In genomic region chr14:94014375-94014774, GRCh38 we compare ENCODE assay signal across 25 cellular contexts. TPM values are rescaled to one million over a fixed set of nuclear protein-coding genes. Genes with fewer than 3 reads are reported as not detected.
"Had no signal": no experiment of that assay in that cellular context is flagged by ENCODE, and none has a peak within 500 bp of the region (broad histone marks: within the 10 kb centered on the region; RNA-seq: fewer than 3 reads in every experiment).

No MANE protein-coding gene starts in this region.

- H3K27ac ChIP-seq: ascending aorta, cardiac muscle cell, Peyer's patch, RWPE1 had no signal

- H3K27me3 ChIP-seq: ascending aorta, cardiac muscle cell, Peyer's patch had no signal

- H3K4me3 ChIP-seq: ascending aorta, cardiac muscle cell, Peyer's patch had no signal

- ATAC-seq: PC-3 had no signal

- H3K36me3 ChIP-seq: ascending aorta, cardiac muscle cell, Peyer's patch had no signal

- H3K4me1 ChIP-seq: ascending aorta, Peyer's patch had no signal

- H3K9me3 ChIP-seq: ascending aorta, Peyer's patch had no signal

- DNase-seq: activated CD4-positive, alpha-beta T cell treated with anti-CD3 and anti-CD28 coated beads, Interleukin-2, amount 10 ng/mL, durations not matched to agents 24 days and 14 days; activated CD4-positive, alpha-beta T cell treated with anti-CD3 and anti-CD28 coated beads, Interleukin-2, amount 50 U/mL, for 4 hours; activated CD8-positive, alpha-beta memory T cell treated with anti-CD3 and anti-CD28 coated beads, Interleukin-2, amount 50 U/mL, for 48 hours; activated effector memory CD4-positive, alpha-beta T cell treated with Interleukin-2 at 50 U/mL for 16 hours; activated naive CD4-positive, alpha-beta T cell; activated naive CD8-positive, alpha-beta T cell treated with anti-CD3 and anti-CD28 coated beads, Interleukin-2, amount 10 ng/mL, durations not matched to agents 7 days and 5 days; activated T-cell treated with anti-CD3 and anti-CD28 coated beads, Interleukin-2, amount 50 U/mL, for 48 hours; amygdala; NCI-H1105 treated with DMSO at 0.1 percent for 48 hours; NCI-H1436; NCI-H1694; NCI-H1930; NCI-H2081 treated with DMSO at 0.1 percent for 48 hours; NCI-H226; NCI-H524 treated with DMSO at 0.1 percent for 48 hours; NK-92 treated with Interleukin-12 subunit alpha and Interleukin-12 subunit beta, amount 100 ng/mL, for 24 hours; PC-3; Peyer's patch; Right ventricle myocardium superior had no signal

RNA-seq across cellular contexts. Expression of gene CCDC197, which starts 17.3 kb away (rescaled TPM):
- total RNA-seq: activated CD4-positive, alpha-beta T cell treated with anti-CD3 and anti-CD28 coated beads, Interleukin-2, amount 10 ng/mL, durations not matched to agents 24 days and 14 days; ascending aorta; cardiac muscle cell; M059J; NCI-H460; PC-3; Peyer's patch had no signal
- polyA plus RNA-seq: adipose tissue, cardiac muscle cell had no signal

RNA-seq across cellular contexts. Expression of gene ASB2, which starts 38.0 kb away (rescaled TPM):
- total RNA-seq: M059J, NCI-H460 had no signal
